11 cellular contexts compared by ENCODE assay signal in the genomic region with DNA sequence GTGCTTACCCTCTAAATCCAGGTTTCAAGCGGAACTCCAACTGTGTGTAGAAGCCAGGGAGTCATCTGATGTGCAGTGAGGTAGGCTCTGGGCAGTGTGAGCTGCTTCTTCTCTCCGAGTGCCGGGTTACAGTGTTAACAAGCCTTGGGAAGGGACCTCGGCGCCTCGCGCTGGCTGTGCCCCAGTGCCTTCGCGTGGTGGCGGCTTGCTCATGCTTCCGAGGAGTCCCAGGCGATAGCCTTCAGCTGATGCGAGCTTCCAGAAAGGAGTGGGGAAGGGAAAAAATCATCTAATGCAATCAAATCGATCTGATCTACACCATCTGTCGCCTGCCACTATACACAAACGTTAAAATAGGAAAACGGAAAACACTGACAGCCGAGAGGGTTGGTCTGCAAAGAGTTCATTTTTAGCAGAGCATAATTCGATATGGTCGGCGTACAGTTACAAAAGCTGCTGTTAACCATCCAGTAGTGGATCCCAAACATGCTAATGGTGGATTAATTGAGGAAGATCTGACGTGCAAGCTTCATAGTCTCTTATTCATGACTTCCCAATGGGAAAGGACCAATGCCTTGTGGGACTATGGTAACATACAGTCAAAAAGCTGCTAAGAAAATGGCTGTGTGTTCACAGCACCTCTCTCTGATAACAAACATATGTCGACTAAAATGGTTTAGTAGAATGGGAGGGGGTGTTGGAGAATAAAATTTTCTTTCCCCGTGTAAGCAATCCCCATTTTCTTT.
DNase-seq lines count a peak whose midpoint lies in the region; ATAC-seq and TF ChIP-seq lines count a peak whose summit lies in the region.
"Had no signal": no experiment of that assay in that cellular context is flagged by ENCODE, and none has a peak within 500 bp of the region (broad histone marks: within the 10 kb centered on the region; RNA-seq: fewer than 3 reads in every experiment).

No MANE protein-coding gene starts in this region.

- no peaks in the 10 kb centered on the region for H3K36me3 Mint-ChIP-seq in GM23338 (ENCODE audit: low read depth)

- H2AFZ ChIP-seq in GM23338 (0 out of 2 replicates have a peak overlapping the region, but pooled peaks have one; percentile 11), PC-9 (no peak overlapping the region)

- H3F3A ChIP-seq in GM23338 (replicated peaks; ENCODE audit: low read depth) (peaks cover 3% of the 10 kb centered on the region; the same call in 1 of the 2 replicates), PC-9 (ENCODE audit: insufficient read depth, low read depth) (no peaks in the 10 kb centered on the region)

- no peak overlapping the region for H3K4ac ChIP-seq in mesendoderm (ENCODE audit: low read depth, low read length)

- peak overlapping the region; percentile 71 for H3K4me3 Mint-ChIP-seq in GM23338
- H3K4me3 Mint-ChIP-seq: activated B cell treated with CpG ODN at 0.5 μM for 24 hours had no signal

- CTCF ChIA-PET in PC-9 (lab: Charles Lee) = no interaction called here

- no peaks in the 10 kb centered on the region for H3K79me1 ChIP-seq in mesendoderm (ENCODE audit: low read length)

- H3K27me3 Mint-ChIP-seq in GM23338 (ENCODE audit: insufficient read depth, low read depth, poor library complexity) = peaks cover 66% of the 10 kb centered on the region

- H3K4me1 Mint-ChIP-seq in GM23338 = peaks cover 26% of the 10 kb centered on the region

- no peak overlapping the region for H4K5ac ChIP-seq in mesendoderm (ENCODE audit: low read length)

- H3K27me3 ChIP-seq in GM23338 (ENCODE audit: insufficient read depth) (peaks cover 95% of the 10 kb centered on the region), mesendoderm (ENCODE audit: insufficient read depth, low read length, poor library complexity) (peaks cover 37% of the 10 kb centered on the region), PC-9 (ENCODE audit: insufficient read depth, low read depth) (no peaks in the 10 kb centered on the region)

- no peaks in the 10 kb centered on the region for H3K79me2 ChIP-seq in GM23338 (replicated peaks; ENCODE audit: insufficient read depth)
- no peaks in the 10 kb centered on the region for H3K79me2 ChIP-seq in mesendoderm (ENCODE audit: control insufficient read depth, insufficient read depth, low read length)
- H3K79me2 ChIP-seq in PC-9 (ENCODE audit: low read depth) = no peaks in the 10 kb centered on the region

- intact Hi-C loops in PC-9 (cut with micrococcal nuclease; ENCODE audit: unreplicated experiment) = loop anchor here (2.0 to 10.0 kb wide), 10 partner anchors 47 to 1812 kb away; a partner anchor contains a TSS

- H2BK120ac ChIP-seq in mesendoderm (ENCODE audit: low read depth, low read length) = no peak overlapping the region

- peaks cover 30% of the 10 kb centered on the region for H3K4me1 ChIP-seq in GM23338 (ENCODE audit: insufficient read depth)
- no peaks in the 10 kb centered on the region for H3K4me1 ChIP-seq in mesendoderm (ENCODE audit: control insufficient read depth, low read depth, low read length)
- H3K4me1 ChIP-seq in PC-9 (replicated peaks; ENCODE audit: insufficient read depth) = no peaks in the 10 kb centered on the region

- no peak overlapping the region for H2BK5ac ChIP-seq in mesendoderm (ENCODE audit: low read length)

- H3K27ac ChIP-seq in GM23338 (ENCODE audit: low read depth) = no peak overlapping the region
- no peak overlapping the region for H3K27ac ChIP-seq in mesendoderm (ENCODE audit: low read depth, low read length)
- H3K27ac ChIP-seq in PC-9 = no peak overlapping the region

- H3K9me3 ChIP-seq in PC-9 (ENCODE audit: insufficient read depth, low read depth) = no peaks in the 10 kb centered on the region

- no peak overlapping the region for H2BK15ac ChIP-seq in mesendoderm (replicated peaks; ENCODE audit: low read depth)

- no peaks in the 10 kb centered on the region for H3K9me3 Mint-ChIP-seq in GM23338
- H3K9me3 Mint-ChIP-seq: activated B cell treated with CpG ODN at 0.5 μM for 24 hours had no signal

- BruUV-seq in PC-9 (replicated peaks; lab: Mats Ljungman, UMichigan) = no TSS peak

- DNase-seq in AG10803 (ENCODE audit: low read depth) (peak; percentile 31), GM23338 (ENCODE audit: low spot score) (peak; percentile 51), amniotic epithelial cell (ENCODE audit: low read depth) (peak; percentile 33), mesendoderm (peak; percentile 48), PC-9 (no peak)
- DNase-seq: activated B cell treated with CpG ODN at 0.5 μM for 24 hours had no signal

- POLR2A ChIA-PET in PC-9 (lab: Charles Lee; ENCODE audit: unreplicated experiment) = no interaction called here

- no peak overlapping the region for H3K23ac ChIP-seq in mesendoderm (ENCODE audit: low read length)

- ATAC-seq in GM23338 = peak; percentile 4; the same call in 2 of the 3 replicates
- ATAC-seq in GM21381 (IDR thresholded peaks at IDR 0.05; ENCODE audit: unreplicated experiment) = no peak
- no peak for ATAC-seq in GM18861 (IDR thresholded peaks at IDR 0.05; ENCODE audit: unreplicated experiment)
- ATAC-seq in GM21360 (IDR thresholded peaks at IDR 0.05; ENCODE audit: unreplicated experiment) = no peak
- ATAC-seq: HCT116; naive thymus-derived CD8-positive, alpha-beta T cell had no signal

- H3K9me2 ChIP-seq in GM23338 (ENCODE audit: insufficient read depth) = no peaks in the 10 kb centered on the region
- no peaks in the 10 kb centered on the region for H3K9me2 ChIP-seq in PC-9 (ENCODE audit: insufficient read depth)

- H3K4me2 ChIP-seq in GM23338 = peak overlapping the region; percentile 76
- H3K4me2 ChIP-seq in mesendoderm (ENCODE audit: low read length) = no peak overlapping the region
- H3K4me2 ChIP-seq in PC-9 = no peak overlapping the region

- H3K56ac ChIP-seq in mesendoderm (ENCODE audit: low read length) = no peak overlapping the region

- H3K36me3 ChIP-seq in GM23338 (ENCODE audit: insufficient read depth) (no peaks in the 10 kb centered on the region), mesendoderm (ENCODE audit: control insufficient read depth, insufficient read depth, low read length) (no peaks in the 10 kb centered on the region), PC-9 (ENCODE audit: low read depth) (no peaks in the 10 kb centered on the region)

- H3K27ac Mint-ChIP-seq in GM23338 = no peak overlapping the region
- H3K27ac Mint-ChIP-seq: activated B cell treated with CpG ODN at 0.5 μM for 24 hours had no signal

- H3K4me3 ChIP-seq in AG10803 (ENCODE audit: low read length) (peak overlapping the region; percentile 60), GM23338 (peak overlapping the region; percentile 55), mesendoderm (ENCODE audit: low read length) (no peak overlapping the region), PC-9 (no peak overlapping the region)

- TF ChIP-seq CTCF in AG10803 (conservative IDR thresholded peaks at IDR 0.05; ENCODE audit: low read length) = no peak
- TF ChIP-seq CTCF in GM23338 (conservative IDR thresholded peaks at IDR 0.05; ENCODE audit: low read depth in 2 of 2) = 0 out of 4 replicates have a peak, but pooled peaks of 1 of the 2 experiments have one; percentile 7
- no peak for TF ChIP-seq CTCF in PC-9 (conservative IDR thresholded peaks at IDR 0.05)

- H4K20me1 ChIP-seq in GM23338 (replicated peaks; ENCODE audit: insufficient read depth) = peaks cover 7% of the 10 kb centered on the region; the same call in 1 of the 2 replicates
- H4K20me1 ChIP-seq in PC-9 (ENCODE audit: insufficient read depth) = no peaks in the 10 kb centered on the region

- no peak overlapping the region for H3K9ac ChIP-seq in mesendoderm (ENCODE audit: low read length)

- no CpG with 5 or more reads among the region's 24 CpGs for WGBS in mesendoderm (ENCODE audit: extremely low coverage, insufficient coverage, low lambda C conversion rate)

- H3K18ac ChIP-seq in mesendoderm (ENCODE audit: low read length) = no peak overlapping the region

- H4K8ac ChIP-seq in mesendoderm (ENCODE audit: low read depth, low read length) = no peak overlapping the region

- no peak overlapping the region for H2AK5ac ChIP-seq in mesendoderm (ENCODE audit: low read length)

TF ChIP-seq in GM23338, 12 proteins besides CTCF, POLR2A, EP300 and RAD21:
- TF ChIP-seq NANOG (IDR thresholded peaks at IDR 0.05; ENCODE audit: borderline replicate concordance) (no peak), JUNB (IDR thresholded peaks at IDR 0.05; ENCODE audit: unreplicated experiment) (no peak), EZH2 (IDR thresholded peaks at IDR 0.05; ENCODE audit: low read depth, unreplicated experiment) (peak; percentile 55)
- TF ChIP-seq, protein P1, sequence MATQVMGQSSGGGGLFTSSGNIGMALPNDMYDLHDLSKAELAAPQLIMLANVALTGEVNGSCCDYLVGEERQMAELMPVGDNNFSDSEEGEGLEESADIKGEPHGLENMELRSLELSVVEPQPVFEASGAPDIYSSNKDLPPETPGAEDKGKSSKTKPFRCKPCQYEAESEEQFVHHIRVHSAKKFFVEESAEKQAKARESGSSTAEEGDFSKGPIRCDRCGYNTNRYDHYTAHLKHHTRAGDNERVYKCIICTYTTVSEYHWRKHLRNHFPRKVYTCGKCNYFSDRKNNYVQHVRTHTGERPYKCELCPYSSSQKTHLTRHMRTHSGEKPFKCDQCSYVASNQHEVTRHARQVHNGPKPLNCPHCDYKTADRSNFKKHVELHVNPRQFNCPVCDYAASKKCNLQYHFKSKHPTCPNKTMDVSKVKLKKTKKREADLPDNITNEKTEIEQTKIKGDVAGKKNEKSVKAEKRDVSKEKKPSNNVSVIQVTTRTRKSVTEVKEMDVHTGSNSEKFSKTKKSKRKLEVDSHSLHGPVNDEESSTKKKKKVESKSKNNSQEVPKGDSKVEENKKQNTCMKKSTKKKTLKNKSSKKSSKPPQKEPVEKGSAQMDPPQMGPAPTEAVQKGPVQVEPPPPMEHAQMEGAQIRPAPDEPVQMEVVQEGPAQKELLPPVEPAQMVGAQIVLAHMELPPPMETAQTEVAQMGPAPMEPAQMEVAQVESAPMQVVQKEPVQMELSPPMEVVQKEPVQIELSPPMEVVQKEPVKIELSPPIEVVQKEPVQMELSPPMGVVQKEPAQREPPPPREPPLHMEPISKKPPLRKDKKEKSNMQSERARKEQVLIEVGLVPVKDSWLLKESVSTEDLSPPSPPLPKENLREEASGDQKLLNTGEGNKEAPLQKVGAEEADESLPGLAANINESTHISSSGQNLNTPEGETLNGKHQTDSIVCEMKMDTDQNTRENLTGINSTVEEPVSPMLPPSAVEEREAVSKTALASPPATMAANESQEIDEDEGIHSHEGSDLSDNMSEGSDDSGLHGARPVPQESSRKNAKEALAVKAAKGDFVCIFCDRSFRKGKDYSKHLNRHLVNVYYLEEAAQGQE (IDR thresholded peaks at IDR 0.05; ENCODE audit: unreplicated experiment) = no peak
- TF ChIP-seq, protein P2, sequence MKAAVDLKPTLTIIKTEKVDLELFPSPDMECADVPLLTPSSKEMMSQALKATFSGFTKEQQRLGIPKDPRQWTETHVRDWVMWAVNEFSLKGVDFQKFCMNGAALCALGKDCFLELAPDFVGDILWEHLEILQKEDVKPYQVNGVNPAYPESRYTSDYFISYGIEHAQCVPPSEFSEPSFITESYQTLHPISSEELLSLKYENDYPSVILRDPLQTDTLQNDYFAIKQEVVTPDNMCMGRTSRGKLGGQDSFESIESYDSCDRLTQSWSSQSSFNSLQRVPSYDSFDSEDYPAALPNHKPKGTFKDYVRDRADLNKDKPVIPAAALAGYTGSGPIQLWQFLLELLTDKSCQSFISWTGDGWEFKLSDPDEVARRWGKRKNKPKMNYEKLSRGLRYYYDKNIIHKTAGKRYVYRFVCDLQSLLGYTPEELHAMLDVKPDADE (IDR thresholded peaks at IDR 0.05) = no peak

Comparison
In these comparisons a context has a peak if more than half of its experiments do, and no peak if none do; other contexts are left out.
1. DNase-seq: peak in AG10803 (single experiment), GM23338 (single experiment), amniotic epithelial cell (single experiment) and mesendoderm (single experiment); none in PC-9 (0 of 2).
2. H3K4me3 ChIP-seq: peak in AG10803 (single experiment) and GM23338 (single experiment); none in mesendoderm (single experiment) and PC-9 (single experiment).